Comparison of ENCODE assay signal across 11 cellular contexts in genomic region chr6:127100510-127101140, GRCh38. TPM values are rescaled to one million over a fixed set of nuclear protein-coding genes. Genes with fewer than 3 reads are reported as not detected.
A peak's percentile ranks its signal among the peaks of the same experiment; 100 is the strongest.
DNase-seq lines count a peak whose midpoint lies in the region; ATAC-seq and TF ChIP-seq lines count a peak whose summit lies in the region.
"Had no signal": no experiment of that assay in that cellular context is flagged by ENCODE, and none has a peak within 500 bp of the region (broad histone marks: within the 10 kb centered on the region; RNA-seq: fewer than 3 reads in every experiment).

No MANE protein-coding gene starts in this region.

- H3K9me3 Mint-ChIP-seq in activated T-cell treated with anti-CD3 and anti-CD28 coated beads, Interleukin-2, amount 50 U/mL, for 4 hours, result no peaks in the 10 kb centered on the region

- ATAC-seq in lung (ENCODE audit: insufficient read depth, low FRiP score), result peak; percentile 43
- ATAC-seq in GM18867 (IDR thresholded peaks at IDR 0.05; ENCODE audit: unreplicated experiment), result no peak
- ATAC-seq in activated T-cell treated with anti-CD3 and anti-CD28 coated beads, Interleukin-2, amount 50 U/mL, for 4 hours, result no peak

- in situ Hi-C loops in brain microvascular endothelial cell (cut with HindIII; ENCODE audit: low pct_ligation_motif_present, low sequenced_read_pairs), result no loop called here

- peak; percentile 13 for DNase-seq in COLO829 (ENCODE audit: low spot score)
- peak; percentile 70 for DNase-seq in MV-4-11 (lab: John Stamatoyannopoulos, UW)
- DNase-seq in brain microvascular endothelial cell, result no peak
- no peak for DNase-seq in lung (ENCODE audit: low spot score)
- no peak for DNase-seq in OCI-M2 (lab: John Stamatoyannopoulos, UW; ENCODE audit: unreplicated experiment)
- no peak for DNase-seq in activated T-cell treated with anti-CD3 and anti-CD28 coated beads, Interleukin-2, amount 50 U/mL, for 4 hours
- no peak for DNase-seq in NCI-H128 (lab: John Stamatoyannopoulos, UW; ENCODE audit: unreplicated experiment)
- DNase-seq: adrenal gland, MG63, WERI-Rb-1 had no signal

- 34 to 37% methylated on average over 3 of the region's 3 CpGs for WGBS in lung, 2 donors

- H3K36me3 ChIP-seq in brain microvascular endothelial cell (replicated peaks) (no peaks in the 10 kb centered on the region), lung (ENCODE audit: control insufficient read depth in 2 of 2, insufficient read depth in 2 of 2, low read length in 2 of 2) (no peaks in the 10 kb centered on the region)
- H3K36me3 ChIP-seq: adrenal gland, MG63, WERI-Rb-1 had no signal

- no peaks in the 10 kb centered on the region for H3K4me1 Mint-ChIP-seq in activated T-cell treated with anti-CD3 and anti-CD28 coated beads, Interleukin-2, amount 50 U/mL, for 4 hours (ENCODE audit: low read depth)

- no peaks in the 10 kb centered on the region for H3K27me3 ChIP-seq in brain microvascular endothelial cell (replicated peaks)
- no peaks in the 10 kb centered on the region for H3K27me3 ChIP-seq in lung (ENCODE audit: control insufficient read depth, insufficient read depth)
- H3K27me3 ChIP-seq: adrenal gland, MG63 had no signal

- peaks cover 2% of the 10 kb centered on the region for H3K27me3 Mint-ChIP-seq in activated T-cell treated with anti-CD3 and anti-CD28 coated beads, Interleukin-2, amount 50 U/mL, for 4 hours (ENCODE audit: low read depth)

- H3K4me3 Mint-ChIP-seq in activated T-cell treated with anti-CD3 and anti-CD28 coated beads, Interleukin-2, amount 50 U/mL, for 4 hours, result no peak overlapping the region

- H3K4me1 ChIP-seq in lung (ENCODE audit: control insufficient read depth in 2 of 2, insufficient read depth in 2 of 2, low read length in 2 of 2), result no peaks in the 10 kb centered on the region
- H3K4me1 ChIP-seq: adrenal gland had no signal

- no peak overlapping the region for H3K4me3 ChIP-seq in brain microvascular endothelial cell (ENCODE audit: low read depth, low read length)
- no peak overlapping the region for H3K4me3 ChIP-seq in lung
- H3K4me3 ChIP-seq: adrenal gland, MG63 had no signal

- H3K9me3 ChIP-seq in lung (ENCODE audit: control insufficient read depth in 2 of 2, insufficient read depth in 1 of 2, low read length in 1 of 2), result no peaks in the 10 kb centered on the region
- H3K9me3 ChIP-seq: adrenal gland, MG63 had no signal

- TF ChIP-seq CTCF in brain microvascular endothelial cell (IDR thresholded peaks at IDR 0.05; ENCODE audit: low read depth, low read length, missing control alignments) (peak; percentile 22), lung (IDR thresholded peaks at IDR 0.05; ENCODE audit: control extremely low read depth, extremely low read depth) (no peak)

- H3K27ac ChIP-seq in brain microvascular endothelial cell, result no peak overlapping the region
- H3K27ac ChIP-seq in lung (ENCODE audit: low read depth in 1 of 2, low read length in 1 of 2), result no peak overlapping the region
- H3K27ac ChIP-seq: adrenal gland, WERI-Rb-1 had no signal

- no peaks in the 10 kb centered on the region for H3K36me3 Mint-ChIP-seq in activated T-cell treated with anti-CD3 and anti-CD28 coated beads, Interleukin-2, amount 50 U/mL, for 4 hours (ENCODE audit: insufficient read depth)

RNA-seq across cellular contexts. Expression of gene RSPO3, which starts 17.8 kb away (rescaled TPM):
- total RNA-seq in lung, result 1 to 10 TPM; 5.5 to 5.9 TPM
- 1 to 10 TPM in 1 of 2 donors, under 1 TPM in 1; 0.88 to 3.8 TPM for polyA plus RNA-seq in lung
- total RNA-seq in activated T-cell treated with anti-CD3 and anti-CD28 coated beads, Interleukin-2, amount 50 U/mL, for 4 hours, result not detected

Comparison
In these comparisons a context has a peak if more than half of its experiments do, and no peak if none do; other contexts are left out.
1. DNase-seq: peak in COLO829 (single experiment) and MV-4-11 (single experiment); none in brain microvascular endothelial cell (single experiment), lung (single experiment), OCI-M2 (single experiment), activated T-cell treated with anti-CD3 and anti-CD28 coated beads, Interleukin-2, amount 50 U/mL, for 4 hours (single experiment) and NCI-H128 (single experiment).
2. RNA of gene RSPO3, which starts 17.8 kb away (total RNA-seq): 5.5 to 5.9 TPM in lung; not detected in activated T-cell treated with anti-CD3 and anti-CD28 coated beads, Interleukin-2, amount 50 U/mL, for 4 hours; every median in the first group is over 4 times any median in the second.